ENCODE assay signal across 8 cellular contexts in genomic region chr1:59699227-59699847, GRCh38.
DNase-seq lines count a peak whose midpoint lies in the region; ATAC-seq and TF ChIP-seq lines count a peak whose summit lies in the region.

No MANE protein-coding gene starts in this region.

- H3K9ac ChIP-seq in endodermal cell (ENCODE audit: extremely low read depth, low read length, poor library complexity, severe bottlenecking), result no peak overlapping the region

- DNase-seq in NCI-H2081 (lab: John Stamatoyannopoulos, UW) (peak; percentile 31 to 39), NCI-H2081 treated with DMSO at 0.1 percent for 48 hours (lab: John Stamatoyannopoulos, UW) (no peak), LoVo (ENCODE audit: low spot score) (peak; percentile 62), SIG-M5 (lab: John Stamatoyannopoulos, UW) (peak; percentile 10), endodermal cell (no peak), myocyte (ENCODE audit: low read depth) (peak; percentile 77)
- DNase-seq in activated CD8-positive, alpha-beta memory T cell treated with anti-CD3 and anti-CD28 coated beads for 24 hours, result no peak

- H3K4me1 ChIP-seq in endodermal cell (ENCODE audit: control insufficient read depth, insufficient read depth, low read length), result no peaks in the 10 kb centered on the region

- no peaks in the 10 kb centered on the region for H3K9me3 ChIP-seq in endodermal cell (ENCODE audit: control insufficient read depth, low read length)

- H3K36me3 ChIP-seq in endodermal cell (ENCODE audit: control insufficient read depth, insufficient read depth, low read length), result no peaks in the 10 kb centered on the region

- H3K27me3 ChIP-seq in endodermal cell (ENCODE audit: control insufficient read depth, insufficient read depth, low read length, poor library complexity, severe bottlenecking), result no peaks in the 10 kb centered on the region

- H3K27me3 Mint-ChIP-seq in endodermal cell (ENCODE audit: insufficient read depth), result no peaks in the 10 kb centered on the region

- no peaks in the 10 kb centered on the region for H3K9me3 Mint-ChIP-seq in endodermal cell

- peak; percentile 96 for TF ChIP-seq CTCF in endodermal cell (conservative IDR thresholded peaks at IDR 0.05)

- no peak overlapping the region for H3K27ac Mint-ChIP-seq in endodermal cell

- H3K27ac ChIP-seq in endodermal cell (ENCODE audit: low read depth, low read length), result no peak overlapping the region

- H3K36me3 Mint-ChIP-seq in endodermal cell (ENCODE audit: low read depth), result no peaks in the 10 kb centered on the region

- no peak overlapping the region for H3K4me3 ChIP-seq in endodermal cell (ENCODE audit: low read length)

- ATAC-seq in HG02798 (IDR thresholded peaks at IDR 0.05; ENCODE audit: poor library complexity, unreplicated experiment), result no peak

- WGBS in endodermal cell (ENCODE audit: insufficient coverage in 1 of 2, insufficient read length in 1 of 2), 2 experiments, result 57% methylated on average over 5 of the region's 5 CpGs; no CpG with 5 or more reads in 1 of the 2 experiments

- no peak overlapping the region for H3K4me3 Mint-ChIP-seq in endodermal cell

- peaks cover 16% of the 10 kb centered on the region for H3K4me1 Mint-ChIP-seq in endodermal cell

Comparison
In these comparisons a context has a peak if more than half of its experiments do, and no peak if none do; other contexts are left out.
1. DNase-seq: peak in NCI-H2081 (2 of 2), LoVo (single experiment), SIG-M5 (single experiment) and myocyte (single experiment); none in NCI-H2081 treated with DMSO at 0.1 percent for 48 hours (single experiment), endodermal cell (single experiment) and activated CD8-positive, alpha-beta memory T cell treated with anti-CD3 and anti-CD28 coated beads for 24 hours (single experiment).